Comparison of ENCODE assay signal across 7 cellular contexts in genomic region chr12:106732890-106733289, GRCh38.
"Had no signal": no experiment of that assay in that cellular context is flagged by ENCODE, and none has a peak within 500 bp of the region (broad histone marks: within the 10 kb centered on the region; RNA-seq: fewer than 3 reads in every experiment).

No MANE protein-coding gene starts in this region.

- ATAC-seq: GM12878 had no signal

- DNase-seq: GDM1, GF-D8 had no signal

- H3K4me3 ChIP-seq: GM12878 had no signal

- FAIRE-seq: G401.6, GM12878, GM12891, GM18507, GM19239 had no signal
